In genomic region chr5:158755971-158756370, GRCh38 we compare ENCODE assay signal across 1 cellular context.
TF ChIP-seq lines count a peak whose summit lies in the region.

No MANE protein-coding gene starts in this region.

TF ChIP-seq in GM23338, 12 proteins besides CTCF, POLR2A, EP300 and RAD21 (continued from another document):
- TF ChIP-seq, protein P1, sequence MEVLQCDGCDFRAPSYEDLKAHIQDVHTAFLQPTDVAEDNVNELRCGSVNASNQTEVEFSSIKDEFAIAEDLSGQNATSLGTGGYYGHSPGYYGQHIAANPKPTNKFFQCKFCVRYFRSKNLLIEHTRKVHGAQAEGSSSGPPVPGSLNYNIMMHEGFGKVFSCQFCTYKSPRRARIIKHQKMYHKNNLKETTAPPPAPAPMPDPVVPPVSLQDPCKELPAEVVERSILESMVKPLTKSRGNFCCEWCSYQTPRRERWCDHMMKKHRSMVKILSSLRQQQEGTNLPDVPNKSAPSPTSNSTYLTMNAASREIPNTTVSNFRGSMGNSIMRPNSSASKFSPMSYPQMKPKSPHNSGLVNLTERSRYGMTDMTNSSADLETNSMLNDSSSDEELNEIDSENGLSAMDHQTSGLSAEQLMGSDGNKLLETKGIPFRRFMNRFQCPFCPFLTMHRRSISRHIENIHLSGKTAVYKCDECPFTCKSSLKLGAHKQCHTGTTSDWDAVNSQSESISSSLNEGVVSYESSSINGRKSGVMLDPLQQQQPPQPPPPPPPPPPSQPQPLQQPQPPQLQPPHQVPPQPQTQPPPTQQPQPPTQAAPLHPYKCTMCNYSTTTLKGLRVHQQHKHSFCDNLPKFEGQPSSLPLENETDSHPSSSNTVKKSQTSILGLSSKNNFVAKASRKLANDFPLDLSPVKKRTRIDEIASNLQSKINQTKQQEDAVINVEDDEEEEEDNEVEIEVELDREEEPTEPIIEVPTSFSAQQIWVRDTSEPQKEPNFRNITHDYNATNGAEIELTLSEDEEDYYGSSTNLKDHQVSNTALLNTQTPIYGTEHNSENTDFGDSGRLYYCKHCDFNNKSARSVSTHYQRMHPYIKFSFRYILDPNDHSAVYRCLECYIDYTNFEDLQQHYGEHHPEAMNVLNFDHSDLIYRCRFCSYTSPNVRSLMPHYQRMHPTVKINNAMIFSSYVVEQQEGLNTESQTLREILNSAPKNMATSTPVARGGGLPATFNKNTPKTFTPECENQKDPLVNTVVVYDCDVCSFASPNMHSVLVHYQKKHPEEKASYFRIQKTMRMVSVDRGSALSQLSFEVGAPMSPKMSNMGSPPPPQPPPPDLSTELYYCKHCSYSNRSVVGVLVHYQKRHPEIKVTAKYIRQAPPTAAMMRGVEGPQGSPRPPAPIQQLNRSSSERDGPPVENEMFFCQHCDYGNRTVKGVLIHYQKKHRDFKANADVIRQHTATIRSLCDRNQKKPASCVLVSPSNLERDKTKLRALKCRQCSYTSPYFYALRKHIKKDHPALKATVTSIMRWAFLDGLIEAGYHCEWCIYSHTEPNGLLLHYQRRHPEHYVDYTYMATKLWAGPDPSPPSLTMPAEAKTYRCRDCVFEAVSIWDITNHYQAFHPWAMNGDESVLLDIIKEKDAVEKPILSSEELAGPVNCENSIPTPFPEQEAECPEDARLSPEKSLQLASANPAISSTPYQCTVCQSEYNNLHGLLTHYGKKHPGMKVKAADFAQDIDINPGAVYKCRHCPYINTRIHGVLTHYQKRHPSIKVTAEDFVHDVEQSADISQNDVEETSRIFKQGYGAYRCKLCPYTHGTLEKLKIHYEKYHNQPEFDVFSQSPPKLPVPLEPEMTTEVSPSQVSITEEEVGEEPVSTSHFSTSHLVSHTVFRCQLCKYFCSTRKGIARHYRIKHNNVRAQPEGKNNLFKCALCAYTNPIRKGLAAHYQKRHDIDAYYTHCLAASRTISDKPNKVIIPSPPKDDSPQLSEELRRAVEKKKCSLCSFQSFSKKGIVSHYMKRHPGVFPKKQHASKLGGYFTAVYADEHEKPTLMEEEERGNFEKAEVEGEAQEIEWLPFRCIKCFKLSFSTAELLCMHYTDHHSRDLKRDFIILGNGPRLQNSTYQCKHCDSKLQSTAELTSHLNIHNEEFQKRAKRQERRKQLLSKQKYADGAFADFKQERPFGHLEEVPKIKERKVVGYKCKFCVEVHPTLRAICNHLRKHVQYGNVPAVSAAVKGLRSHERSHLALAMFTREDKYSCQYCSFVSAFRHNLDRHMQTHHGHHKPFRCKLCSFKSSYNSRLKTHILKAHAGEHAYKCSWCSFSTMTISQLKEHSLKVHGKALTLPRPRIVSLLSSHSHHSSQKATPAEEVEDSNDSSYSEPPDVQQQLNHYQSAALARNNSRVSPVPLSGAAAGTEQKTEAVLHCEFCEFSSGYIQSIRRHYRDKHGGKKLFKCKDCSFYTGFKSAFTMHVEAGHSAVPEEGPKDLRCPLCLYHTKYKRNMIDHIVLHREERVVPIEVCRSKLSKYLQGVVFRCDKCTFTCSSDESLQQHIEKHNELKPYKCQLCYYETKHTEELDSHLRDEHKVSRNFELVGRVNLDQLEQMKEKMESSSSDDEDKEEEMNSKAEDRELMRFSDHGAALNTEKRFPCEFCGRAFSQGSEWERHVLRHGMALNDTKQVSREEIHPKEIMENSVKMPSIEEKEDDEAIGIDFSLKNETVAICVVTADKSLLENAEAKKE (CRISPR knock-in tag; IDR thresholded peaks at IDR 0.05), result no peak
- TF ChIP-seq, protein P2, sequence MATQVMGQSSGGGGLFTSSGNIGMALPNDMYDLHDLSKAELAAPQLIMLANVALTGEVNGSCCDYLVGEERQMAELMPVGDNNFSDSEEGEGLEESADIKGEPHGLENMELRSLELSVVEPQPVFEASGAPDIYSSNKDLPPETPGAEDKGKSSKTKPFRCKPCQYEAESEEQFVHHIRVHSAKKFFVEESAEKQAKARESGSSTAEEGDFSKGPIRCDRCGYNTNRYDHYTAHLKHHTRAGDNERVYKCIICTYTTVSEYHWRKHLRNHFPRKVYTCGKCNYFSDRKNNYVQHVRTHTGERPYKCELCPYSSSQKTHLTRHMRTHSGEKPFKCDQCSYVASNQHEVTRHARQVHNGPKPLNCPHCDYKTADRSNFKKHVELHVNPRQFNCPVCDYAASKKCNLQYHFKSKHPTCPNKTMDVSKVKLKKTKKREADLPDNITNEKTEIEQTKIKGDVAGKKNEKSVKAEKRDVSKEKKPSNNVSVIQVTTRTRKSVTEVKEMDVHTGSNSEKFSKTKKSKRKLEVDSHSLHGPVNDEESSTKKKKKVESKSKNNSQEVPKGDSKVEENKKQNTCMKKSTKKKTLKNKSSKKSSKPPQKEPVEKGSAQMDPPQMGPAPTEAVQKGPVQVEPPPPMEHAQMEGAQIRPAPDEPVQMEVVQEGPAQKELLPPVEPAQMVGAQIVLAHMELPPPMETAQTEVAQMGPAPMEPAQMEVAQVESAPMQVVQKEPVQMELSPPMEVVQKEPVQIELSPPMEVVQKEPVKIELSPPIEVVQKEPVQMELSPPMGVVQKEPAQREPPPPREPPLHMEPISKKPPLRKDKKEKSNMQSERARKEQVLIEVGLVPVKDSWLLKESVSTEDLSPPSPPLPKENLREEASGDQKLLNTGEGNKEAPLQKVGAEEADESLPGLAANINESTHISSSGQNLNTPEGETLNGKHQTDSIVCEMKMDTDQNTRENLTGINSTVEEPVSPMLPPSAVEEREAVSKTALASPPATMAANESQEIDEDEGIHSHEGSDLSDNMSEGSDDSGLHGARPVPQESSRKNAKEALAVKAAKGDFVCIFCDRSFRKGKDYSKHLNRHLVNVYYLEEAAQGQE (IDR thresholded peaks at IDR 0.05; ENCODE audit: unreplicated experiment), result no peak
- no peak for TF ChIP-seq EZH2phosphoT487 (IDR thresholded peaks at IDR 0.05; ENCODE audit: unreplicated experiment)
- TF ChIP-seq ZNF331 (CRISPR knock-in tag; IDR thresholded peaks at IDR 0.05; ENCODE audit: low read depth), result no peak
- TF ChIP-seq JUNB (IDR thresholded peaks at IDR 0.05; ENCODE audit: unreplicated experiment), result no peak
- no peak for TF ChIP-seq NANOG (IDR thresholded peaks at IDR 0.05; ENCODE audit: borderline replicate concordance)
- no peak for TF ChIP-seq ZNF114 (CRISPR knock-in tag; IDR thresholded peaks at IDR 0.05)
- no peak for TF ChIP-seq CREB1 (CRISPR knock-in tag; IDR thresholded peaks at IDR 0.05; ENCODE audit: low read depth)
- TF ChIP-seq STAT1 (IDR thresholded peaks at IDR 0.05; ENCODE audit: unreplicated experiment), result no peak
TF ChIP-seq in GM23338: peak in this region for 0.
